Comparison of ENCODE assay signal across 10 cellular contexts in genomic region chr12:47754881-47755280, GRCh38. TPM values are rescaled to one million over a fixed set of nuclear protein-coding genes. Genes with fewer than 3 reads are reported as not detected.
A peak's percentile ranks its signal among the peaks of the same experiment; 100 is the strongest.
DNase-seq lines count a peak whose midpoint lies in the region; ATAC-seq and TF ChIP-seq lines count a peak whose summit lies in the region.
"Had no signal": no experiment of that assay in that cellular context is flagged by ENCODE, and none has a peak within 500 bp of the region (broad histone marks: within the 10 kb centered on the region; RNA-seq: fewer than 3 reads in every experiment).

No MANE protein-coding gene starts in this region.

- TF ChIP-seq POLR2A in breast epithelium (IDR thresholded peaks at IDR 0.05) (no peak), NB4 (IDR thresholded peaks at IDR 0.05; ENCODE audit: extremely low read depth, insufficient read length) (no peak), vagina (IDR thresholded peaks at IDR 0.05) (no peak)

- H3K27me3 ChIP-seq in breast epithelium = no peaks in the 10 kb centered on the region
- H3K27me3 ChIP-seq in right cardiac atrium (ENCODE audit: control insufficient read depth, insufficient read depth) = no peaks in the 10 kb centered on the region
- H3K27me3 ChIP-seq in vagina = no peaks in the 10 kb centered on the region
- no peaks in the 10 kb centered on the region for H3K27me3 ChIP-seq in HAP-1 (ENCODE audit: low read depth)

- CTCF ChIA-PET in MCF 10A (lab: Yijun Ruan, JAX) = interaction anchor here (0.6 to 14.4 kb wide), 8 partner anchors 8 to 75 kb away, joined by 3 to 262 read pairs (median 8); partner anchors contain the start of gene SLC48A1

- no peak overlapping the region for H3K27ac Mint-ChIP-seq in MCF 10A (ENCODE audit: low read depth, unreplicated experiment)

- ATAC-seq in right cardiac atrium = no peak

- no peaks in the 10 kb centered on the region for H3K27me3 Mint-ChIP-seq in MCF 10A (ENCODE audit: insufficient read depth, unreplicated experiment)

- peaks cover 6% of the 10 kb centered on the region for H3K36me3 Mint-ChIP-seq in MCF 10A (ENCODE audit: insufficient read depth, unreplicated experiment)

- H3K27ac ChIP-seq in breast epithelium = peak overlapping the region; percentile 88 to 95
- peak overlapping the region; percentile 44 for H3K27ac ChIP-seq in right cardiac atrium (ENCODE audit: low read length)
- peak overlapping the region; percentile 66 for H3K27ac ChIP-seq in vagina
- H3K27ac ChIP-seq: SK-N-MC had no signal

- H3K9me3 ChIP-seq in breast epithelium = no peaks in the 10 kb centered on the region
- no peaks in the 10 kb centered on the region for H3K9me3 ChIP-seq in right cardiac atrium (ENCODE audit: control insufficient read depth, low read length)
- H3K9me3 ChIP-seq in vagina = no peaks in the 10 kb centered on the region
- no peaks in the 10 kb centered on the region for H3K9me3 ChIP-seq in HAP-1

- WGBS in right cardiac atrium = 56% methylated on average over 3 of the region's 3 CpGs

- no peaks in the 10 kb centered on the region for H3K9me3 Mint-ChIP-seq in MCF 10A (ENCODE audit: unreplicated experiment)

- in situ Hi-C loops in HAP-1 (cut with MboI; ENCODE audit: low sequenced_read_pairs) (no loop called here), G401 (cut with HindIII; ENCODE audit: low sequenced_read_pairs) (no loop called here)

- H3K36me3 ChIP-seq in breast epithelium (no peaks in the 10 kb centered on the region), vagina (peaks cover 0 to 8% of the 10 kb centered on the region in 2 donors), HAP-1 (replicated peaks) (no peaks in the 10 kb centered on the region)

- no peak for TF ChIP-seq CTCF in breast epithelium (IDR thresholded peaks at IDR 0.05)
- no peak for TF ChIP-seq CTCF in MCF 10A (IDR thresholded peaks at IDR 0.05; ENCODE audit: unreplicated experiment)
- no peak for TF ChIP-seq CTCF in NB4 (IDR thresholded peaks at IDR 0.05; ENCODE audit: low read depth, low read length)
- no peak for TF ChIP-seq CTCF in vagina (IDR thresholded peaks at IDR 0.05)

- intact Hi-C loops in breast epithelium (cut with DNase I; ENCODE audit: low total_unique reads) (no loop called here), MCF 10A (cut with micrococcal nuclease) (no loop called here), right cardiac atrium (cut with DNase I) (no loop called here), vagina (cut with DNase I) (no loop called here)

- H3K4me3 ChIP-seq in breast epithelium (peak overlapping the region; percentile 54 to 70 (median 60)), NB4 (ENCODE audit: low read depth, low read length) (no peak overlapping the region), right cardiac atrium (ENCODE audit: low read length) (no peak overlapping the region), vagina (peak overlapping the region; percentile 13 to 50), HAP-1 (no peak overlapping the region)
- H3K4me3 ChIP-seq: SK-N-MC had no signal

- no TSS peak for BruUV-seq in MCF 10A (replicated peaks; lab: Mats Ljungman, UMichigan)

- H3K4me3 Mint-ChIP-seq in MCF 10A (ENCODE audit: unreplicated experiment) = no peak overlapping the region

- POLR2A ChIA-PET in MCF 10A (lab: Yijun Ruan, JAX) = interaction anchor here (0.9 to 3.0 kb wide), 7 partner anchors 8 to 74 kb away, joined by 3 to 22 read pairs (median 4); partner anchors contain the start of gene SLC48A1

- H3K4me1 ChIP-seq in breast epithelium (peaks cover 24 to 27% of the 10 kb centered on the region in 2 donors), right cardiac atrium (ENCODE audit: control insufficient read depth, insufficient read depth, low read length) (peaks cover 27% of the 10 kb centered on the region), vagina (peaks cover 78% of the 10 kb centered on the region), HAP-1 (no peaks in the 10 kb centered on the region)

- DNase-seq in breast epithelium (ENCODE audit: low spot score in 2 of 2) (no peak), MCF 10A (ENCODE audit: unreplicated experiment) (no peak), NB4 (ENCODE audit: low read depth) (peak; percentile 42), right cardiac atrium (peak in 1 of 3 donors; percentile 71), vagina (ENCODE audit: extremely low spot score in 2 of 2) (no peak), HAP-1 (ENCODE audit: low spot score in 2 of 2) (no peak), G401 (ENCODE audit: low spot score) (no peak), germinal center (ENCODE audit: low spot score) (no peak)

- H3K4me1 Mint-ChIP-seq in MCF 10A (ENCODE audit: insufficient read depth, unreplicated experiment) = peaks cover 32% of the 10 kb centered on the region

RNA-seq across cellular contexts. Expression of gene RAPGEF3, which starts 3.8 kb away (rescaled TPM):
- total RNA-seq in breast epithelium (10 to 100 TPM; 40.6 to 87.8 (median 60.3) TPM), MCF 10A (2022) (1.4 and 3.4 TPM in 2 replicates), right cardiac atrium (10 to 100 TPM; 14.1 to 28.7 (median 23.3) TPM), vagina (52.3 TPM)
- 44.9 TPM for polyA plus RNA-seq in right cardiac atrium
- 6.1 and 9.0 TPM in 2 replicates for total RNA-seq in G401 (2014; rRNA removed; shearing (Covaris generic))

RNA-seq across cellular contexts. Expression of gene SLC48A1, which starts 18.2 kb away (rescaled TPM):
- total RNA-seq in breast epithelium = 10 to 100 TPM; 27.5 to 51.5 (median 30.6) TPM
- 19.4 and 20.2 TPM in 2 replicates for total RNA-seq in MCF 10A (2022)
- 10 to 100 TPM; 26.5 to 30.1 (median 27.6) TPM for total RNA-seq in right cardiac atrium
- polyA plus RNA-seq in right cardiac atrium = 22.0 TPM
- total RNA-seq in vagina = 20.9 TPM
- 32.3 and 34.4 TPM in 2 replicates for total RNA-seq in G401 (2014; rRNA removed; shearing (Covaris generic))

RNA-seq across cellular contexts. Expression of gene ENDOU, which starts 29.6 kb away (rescaled TPM):
- total RNA-seq in breast epithelium (1 to 10 TPM in 2 of 3 donors, under 1 TPM in 1; 0.98 to 1.4 (median 1.0) TPM), MCF 10A (2022) (not detected in 2 replicates), right cardiac atrium (under 1 TPM; 0.28 to 0.86 (median 0.51) TPM), vagina (21.4 TPM)
- polyA plus RNA-seq in right cardiac atrium = 0.45 TPM
- 1.9 TPM in 1 of 2 replicates, not detected in the other for total RNA-seq in G401 (2014; rRNA removed; shearing (Covaris generic))
- polyA plus RNA-seq: BJ had no signal

RNA-seq across cellular contexts. Expression of gene RPAP3, which starts 49.1 kb away (rescaled TPM):
- 10 to 100 TPM; 11.4 to 25.0 (median 18.7) TPM for total RNA-seq in breast epithelium
- 16.2 and 22.5 TPM in 2 replicates for total RNA-seq in MCF 10A (2022)
- 10 to 100 TPM; 15.4 to 22.8 (median 21.3) TPM for total RNA-seq in right cardiac atrium
- 11.9 TPM for polyA plus RNA-seq in right cardiac atrium
- total RNA-seq in vagina = 19.2 TPM
- 22.8 and 44.4 TPM in 2 replicates for total RNA-seq in G401 (2014; rRNA removed; shearing (Covaris generic))

Comparison
In these comparisons a context has a peak if more than half of its experiments do, and no peak if none do; other contexts are left out.
1. H3K4me3 ChIP-seq: peak in breast epithelium (3 of 3) and vagina (2 of 2); none in NB4 (single experiment), right cardiac atrium (single experiment) and HAP-1 (single experiment).
2. Peak in every context shown above with its lines, with median percentiles within 50 percentile points of each other: H3K27ac ChIP-seq.